In the genomic region with DNA sequence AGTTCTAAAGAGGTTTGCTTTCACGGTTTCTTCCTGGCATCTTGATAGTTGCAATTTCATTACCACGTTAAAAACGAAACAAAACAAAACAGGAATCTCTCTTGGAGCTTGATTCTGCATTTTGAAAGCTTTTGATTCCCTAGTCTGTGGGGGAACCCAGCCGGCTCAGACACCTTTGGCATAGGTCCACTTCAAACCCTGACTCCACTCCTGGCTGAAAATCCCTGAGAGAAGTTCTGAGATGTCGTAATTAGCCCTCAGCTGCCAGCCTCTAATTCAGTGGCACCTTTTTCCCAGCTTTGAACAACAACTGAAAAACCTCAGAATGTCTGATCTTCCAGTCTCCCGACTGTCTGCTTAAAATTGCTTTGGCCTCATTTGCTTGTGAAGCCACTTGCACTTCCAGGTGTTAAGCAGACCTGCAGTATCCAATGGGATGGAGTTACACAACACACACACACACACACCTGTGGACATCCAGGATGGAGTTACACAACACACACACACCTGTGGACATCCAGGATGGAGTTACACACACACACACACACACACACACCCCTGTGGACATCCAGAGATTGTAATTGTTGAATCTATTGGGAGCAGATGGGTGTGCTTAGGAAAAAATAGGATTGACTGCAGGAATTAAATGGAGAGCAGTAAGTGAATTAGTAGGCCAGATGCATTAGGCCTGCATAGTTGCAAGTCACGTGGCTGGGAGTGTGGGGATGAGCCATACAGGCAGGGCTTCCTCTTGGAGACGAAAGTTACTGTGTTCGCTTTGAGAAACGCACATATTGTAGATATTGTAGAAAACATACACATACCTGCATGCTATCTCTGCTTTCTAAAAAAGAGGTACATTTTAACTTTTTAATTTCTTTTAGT, we compare ENCODE assay signal across 1 cellular context.
TF ChIP-seq lines count a peak whose summit lies in the region.

No MANE protein-coding gene starts in this region.

TF ChIP-seq in GM23338, 12 proteins besides CTCF, POLR2A, EP300 and RAD21 (continued from another document):
- TF ChIP-seq NANOG (IDR thresholded peaks at IDR 0.05; ENCODE audit: borderline replicate concordance) (no peak), STAT1 (IDR thresholded peaks at IDR 0.05; ENCODE audit: unreplicated experiment) (no peak), ZNF114 (CRISPR knock-in tag; IDR thresholded peaks at IDR 0.05) (no peak)
